8 cellular contexts compared by ENCODE assay signal in the genomic region with DNA sequence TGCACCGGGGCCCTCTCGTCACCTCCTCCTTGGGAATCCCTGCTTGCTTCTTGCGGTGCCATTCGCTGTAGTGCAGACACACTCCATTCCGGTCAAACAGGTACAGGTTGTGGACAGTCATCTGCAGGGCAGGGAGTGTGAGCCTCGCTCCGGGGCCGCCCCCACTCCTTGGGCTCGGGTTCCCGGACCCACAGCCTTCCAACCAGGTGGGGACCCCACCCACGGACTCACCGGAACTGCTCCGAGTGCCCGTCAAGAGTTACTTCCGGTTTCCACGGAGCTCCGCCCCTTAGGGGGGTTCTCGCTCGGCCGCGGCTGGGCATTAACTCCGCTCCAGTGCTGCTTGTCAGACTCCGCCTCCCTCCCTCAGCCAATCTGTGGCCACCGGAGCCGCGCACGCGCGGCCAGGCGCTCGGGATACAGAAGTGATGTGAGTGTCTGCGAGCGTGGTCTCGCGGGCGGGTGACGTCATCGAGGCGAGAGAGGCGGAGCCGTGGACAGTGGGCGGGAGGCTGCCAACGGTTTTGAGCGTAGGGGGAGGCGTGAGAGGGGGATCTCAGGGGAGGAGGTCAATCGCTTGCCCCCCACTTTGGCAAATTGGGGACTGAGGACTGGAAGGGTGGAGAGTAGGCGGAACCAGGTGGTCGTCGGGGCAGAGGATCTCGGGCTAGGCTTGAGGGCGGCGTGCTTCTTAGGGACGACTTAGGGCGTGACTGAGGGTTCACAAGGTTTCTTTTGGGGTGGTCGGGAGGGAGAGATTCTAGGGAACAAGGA. TPM values are rescaled to one million over a fixed set of nuclear protein-coding genes. Genes with fewer than 3 reads are reported as not detected.
DNase-seq lines count a peak whose midpoint lies in the region; ATAC-seq, FAIRE-seq and TF ChIP-seq lines count a peak whose summit lies in the region.

TSS of gene CNTROB (plus strand) at position 498 of the 774 bp plus-strand sequence. CDS start 874 bp downstream, outside the sequence.
TSS of gene TRAPPC1 (minus strand) at position 238 of the 774 bp plus-strand sequence. CDS start at position 121, 117 bp downstream.

- H3K27ac Mint-ChIP-seq in natural killer cell treated with Interleukin-12 subunit alpha and Interleukin-12 subunit beta and Interleukin-15 and Interleukin-18, amount 100 ng/mL, for 72 hours: peak within 1 kb of the TSS; percentile 83 to 86

- peaks cover 5% of the 10 kb centered on the region; the same call in 1 of the 2 replicates for H3K36me3 ChIP-seq in Loucy (ENCODE audit: insufficient read depth, low read length)

- no peaks in the 10 kb centered on the region for H3K9me3 ChIP-seq in Loucy (ENCODE audit: insufficient read depth, low read depth, low read length)

- no peaks in the 10 kb centered on the region for H3K27me3 Mint-ChIP-seq in natural killer cell treated with Interleukin-12 subunit alpha and Interleukin-12 subunit beta and Interleukin-15 and Interleukin-18, amount 100 ng/mL, for 72 hours

- peak within 1 kb of the TSS; percentile 96 for H3K4me3 Mint-ChIP-seq in natural killer cell treated with Interleukin-12 subunit alpha and Interleukin-12 subunit beta and Interleukin-15 and Interleukin-18, amount 100 ng/mL, for 72 hours

- DNase-seq in EL (peak; percentile 100), H54 (ENCODE audit: insufficient read length, low spot score) (peak; percentile 100), fibroblast of mammary gland (ENCODE audit: low read depth) (peak; percentile 98)
- DNase-seq in activated T-helper 9 cell treated with anti-CD3 and anti-CD28 coated beads, Interleukin-2, amount 50 U/mL, for 16 hours (ENCODE audit: low read depth): peak; percentile 99
- DNase-seq in natural killer cell treated with Interleukin-12 subunit alpha and Interleukin-12 subunit beta and Interleukin-15 and Interleukin-18, amount 100 ng/mL, for 72 hours (ENCODE audit: low spot score): peak; percentile 100
- DNase-seq in stimulated activated naive CD8-positive, alpha-beta T cell treated with anti-CD3 and anti-CD28 coated beads, Interleukin-15, Interleukin-2, amounts not matched to agents 100 U/mL and 50 U/mL, for 24 hours: peak; percentile 99

- peaks cover 40% of the 10 kb centered on the region for H3K4me1 ChIP-seq in Loucy (ENCODE audit: insufficient read depth, low read length, poor library complexity, severe bottlenecking)

- H3K4me3 ChIP-seq in Loucy (ENCODE audit: low read length, poor library complexity, severe bottlenecking) (peak within 1 kb of the TSS; percentile 86), fibroblast of mammary gland (ENCODE audit: control insufficient read depth, low read depth, low read length) (peak within 1 kb of the TSS; percentile 97)

- peaks cover 6% of the 10 kb centered on the region for H3K36me3 Mint-ChIP-seq in natural killer cell treated with Interleukin-12 subunit alpha and Interleukin-12 subunit beta and Interleukin-15 and Interleukin-18, amount 100 ng/mL, for 72 hours

- H3K4me1 Mint-ChIP-seq in natural killer cell treated with Interleukin-12 subunit alpha and Interleukin-12 subunit beta and Interleukin-15 and Interleukin-18, amount 100 ng/mL, for 72 hours (ENCODE audit: low read depth in 2 of 2): peaks cover 42 to 48% of the 10 kb centered on the region in 2 donors

- FAIRE-seq in H54 (lab: Jason Lieb, UNC): peak; percentile 75

- no peaks in the 10 kb centered on the region for H3K27me3 ChIP-seq in Loucy (ENCODE audit: insufficient read depth, low read length, poor library complexity, severe bottlenecking)

- peak; percentile 67 for TF ChIP-seq POLR2A in H54 (IDR thresholded peaks at IDR 0.05; ENCODE audit: low read depth, low read length)
- peak; percentile 89 for TF ChIP-seq POLR2A in Raji (IDR thresholded peaks at IDR 0.05; ENCODE audit: insufficient read depth, low read depth, low read length)

- peak within 1 kb of the TSS; percentile 82 for H2AFZ ChIP-seq in Loucy (ENCODE audit: low read length)

- H3K79me2 ChIP-seq in Loucy (ENCODE audit: insufficient read depth, low read length): peaks cover 60% of the 10 kb centered on the region

- H3F3A ChIP-seq in Loucy (ENCODE audit: low read depth): no peaks in the 10 kb centered on the region

- H3K9me3 Mint-ChIP-seq in natural killer cell treated with Interleukin-12 subunit alpha and Interleukin-12 subunit beta and Interleukin-15 and Interleukin-18, amount 100 ng/mL, for 72 hours: no peaks in the 10 kb centered on the region

- peak; percentile 99 for ATAC-seq in natural killer cell treated with Interleukin-12 subunit alpha and Interleukin-12 subunit beta and Interleukin-15 and Interleukin-18, amount 100 ng/mL, for 72 hours
- ATAC-seq in stimulated activated naive CD8-positive, alpha-beta T cell treated with anti-CD3 and anti-CD28 coated beads, Interleukin-15, Interleukin-2, amounts not matched to agents 100 U/mL and 50 U/mL, for 24 hours: peak; percentile 98

- TF ChIP-seq CTCF in Loucy (conservative IDR thresholded peaks at IDR 0.05; ENCODE audit: low read length) (no peak), fibroblast of mammary gland (conservative IDR thresholded peaks at IDR 0.05; ENCODE audit: control insufficient read depth, insufficient read depth, low read depth, low read length) (no peak)

- H3K9me2 ChIP-seq in Loucy (replicated peaks; ENCODE audit: low read depth, low read length): no peaks in the 10 kb centered on the region

- peak within 1 kb of the TSS; percentile 96 for H3K4me2 ChIP-seq in Loucy (ENCODE audit: low read depth, low read length, poor library complexity, severe bottlenecking)

- peak within 1 kb of the TSS; percentile 93 for H3K9ac ChIP-seq in Loucy (ENCODE audit: low read depth, low read length, poor library complexity, severe bottlenecking)

- H4K20me1 ChIP-seq in Loucy (ENCODE audit: insufficient read depth, low read length, poor library complexity, severe bottlenecking): peaks cover 22% of the 10 kb centered on the region

RNA-seq across cellular contexts. Expression of gene CNTROB, which starts in this region (rescaled TPM):
- total RNA-seq in natural killer cell treated with Interleukin-12 subunit alpha and Interleukin-12 subunit beta and Interleukin-15 and Interleukin-18, amount 100 ng/mL, for 72 hours: 10 to 100 TPM; 32.6 to 74.6 TPM

RNA-seq across cellular contexts. Expression of gene TRAPPC1, which starts in this region (rescaled TPM):
- 100 to 1,000 TPM; 162 to 217 TPM for total RNA-seq in natural killer cell treated with Interleukin-12 subunit alpha and Interleukin-12 subunit beta and Interleukin-15 and Interleukin-18, amount 100 ng/mL, for 72 hours

Comparison
In these comparisons a context has a peak if more than half of its experiments do, and no peak if none do; other contexts are left out.
1. Peak in every context shown above with its lines: DNase-seq, ATAC-seq and H3K4me3 ChIP-seq.